12 cellular contexts compared by ENCODE assay signal in the genomic region with DNA sequence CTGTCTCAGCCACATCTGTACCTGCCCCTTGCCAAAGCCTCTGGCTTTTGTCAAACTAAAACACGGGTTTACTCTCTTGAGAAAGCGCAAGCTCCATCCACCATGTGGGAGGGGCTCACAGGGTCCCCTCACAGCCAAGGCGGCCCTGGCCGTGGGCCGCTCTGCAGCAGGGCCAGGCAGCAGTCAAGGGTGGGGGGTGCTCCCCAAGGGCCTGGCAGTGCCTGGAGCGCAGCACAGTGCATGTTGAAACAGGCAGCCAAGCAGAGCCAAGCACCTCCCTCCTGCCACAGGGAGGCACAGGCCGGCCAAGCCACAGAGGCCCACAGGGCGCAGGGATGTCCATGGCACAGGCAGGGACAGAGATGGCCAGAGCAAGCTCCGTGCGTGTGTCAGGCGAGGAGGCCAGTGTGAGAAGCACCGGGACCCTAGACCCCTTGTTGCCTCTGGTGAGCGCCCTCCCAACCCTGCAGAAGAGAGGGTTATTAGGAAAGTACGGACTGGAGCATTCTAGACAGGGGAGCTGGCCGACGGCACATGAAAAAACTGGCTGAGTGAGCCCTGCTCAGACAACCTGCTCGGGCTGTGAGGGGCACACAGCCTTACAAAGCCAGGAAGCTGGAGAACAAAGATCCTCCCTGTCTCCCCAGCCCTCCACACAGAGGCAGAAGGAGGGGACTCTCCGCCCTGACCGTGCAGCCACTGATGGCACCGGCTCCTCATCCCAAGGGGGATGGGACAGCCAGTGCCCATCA. TPM values are rescaled to one million over a fixed set of nuclear protein-coding genes. Genes with fewer than 3 reads are reported as not detected.
A peak's percentile ranks its signal among the peaks of the same experiment; 100 is the strongest.
DNase-seq lines count a peak whose midpoint lies in the region; TF ChIP-seq lines count a peak whose summit lies in the region.
"Had no signal": no experiment of that assay in that cellular context is flagged by ENCODE, and none has a peak within 500 bp of the region (broad histone marks: within the 10 kb centered on the region; RNA-seq: fewer than 3 reads in every experiment).

No MANE protein-coding gene starts in this region.

- in situ Hi-C loops in ACHN (cut with HindIII; ENCODE audit: low pct_ligation_motif_present, low pct_unique_long_range_greater_than_20kb, low sequenced_read_pairs) = no loop called here
- in situ Hi-C loops in KBM-7 (cut with MboI; ENCODE audit: low pct_unique_long_range_greater_than_20kb, low sequenced_read_pairs) = no loop called here

- POLR2A ChIA-PET in RWPE1 (lab: Yijun Ruan, JAX; ENCODE audit: low non-redundant PET) = no interaction called here

- peaks cover 16% of the 10 kb centered on the region for H3K4me1 Mint-ChIP-seq in nephron progenitor cell

- H3K36me3 Mint-ChIP-seq in nephron progenitor cell (ENCODE audit: low read depth) = peaks cover 2% of the 10 kb centered on the region
- H3K36me3 Mint-ChIP-seq: activated naive CD8-positive, alpha-beta T cell treated with anti-CD3 and anti-CD28 coated beads, Interleukin-2, amount 10 ng/mL, durations not matched to agents 7 days and 5 days; CD4-positive, CD25-positive, alpha-beta regulatory T cell had no signal

- H3K4me3 Mint-ChIP-seq in nephron progenitor cell = peak overlapping the region; percentile 58
- H3K4me3 Mint-ChIP-seq: activated naive CD8-positive, alpha-beta T cell treated with anti-CD3 and anti-CD28 coated beads, Interleukin-2, amount 10 ng/mL, durations not matched to agents 7 days and 5 days; CD4-positive, CD25-positive, alpha-beta regulatory T cell had no signal

- peak overlapping the region; percentile 51 for H3K27ac ChIP-seq in RWPE1

- no peaks in the 10 kb centered on the region for H3K9me3 Mint-ChIP-seq in nephron progenitor cell

- TF ChIP-seq CTCF in RWPE1 (conservative IDR thresholded peaks at IDR 0.05; ENCODE audit: low read depth) (no peak), fibroblast of villous mesenchyme (IDR thresholded peaks at IDR 0.05; ENCODE audit: insufficient read depth, low read depth, low read length) (no peak), nephron progenitor cell (IDR thresholded peaks at IDR 0.05) (no peak)

- no peak overlapping the region for H3K27ac Mint-ChIP-seq in nephron progenitor cell
- H3K27ac Mint-ChIP-seq: activated naive CD8-positive, alpha-beta T cell treated with anti-CD3 and anti-CD28 coated beads, Interleukin-2, amount 10 ng/mL, durations not matched to agents 7 days and 5 days had no signal

- DNase-seq in AG08395 (ENCODE audit: low spot score) = peak; percentile 82
- DNase-seq in RWPE1 (ENCODE audit: low spot score) = peak; percentile 46
- DNase-seq in fibroblast of villous mesenchyme (ENCODE audit: low read depth) = peak; percentile 32
- DNase-seq in nephron progenitor cell = peak; percentile 53
- DNase-seq in stimulated activated CD4-positive, alpha-beta T cell treated with anti-CD3 and anti-CD28 coated beads, Interleukin-15, amount 100 ng/mL, for 24 hours = no peak
- no peak for DNase-seq in ACHN
- DNase-seq in GF-D8 (lab: John Stamatoyannopoulos, UW) = no peak
- no peak for DNase-seq in KBM-7
- DNase-seq: activated naive CD8-positive, alpha-beta T cell treated with anti-CD3 and anti-CD28 coated beads, Interleukin-2, amount 10 ng/mL, durations not matched to agents 7 days and 5 days; CD4-positive, CD25-positive, alpha-beta regulatory T cell; NCI-H187 treated with DMSO at 0.1 percent for 48 hours had no signal

- CTCF ChIA-PET in RWPE1 (lab: Yijun Ruan, JAX) = interaction anchor here (1.4 kb wide), 1 partner anchor 16 kb away, joined by 4 read pairs; no protein-coding TSS in a partner anchor

- no peak overlapping the region for H3K4me3 ChIP-seq in fibroblast of villous mesenchyme (ENCODE audit: low read depth, low read length)
- H3K4me3 ChIP-seq: lung had no signal

- peaks cover 23% of the 10 kb centered on the region for H3K27me3 Mint-ChIP-seq in nephron progenitor cell (ENCODE audit: low read depth, poor library complexity)
- H3K27me3 Mint-ChIP-seq: activated naive CD8-positive, alpha-beta T cell treated with anti-CD3 and anti-CD28 coated beads, Interleukin-2, amount 10 ng/mL, durations not matched to agents 7 days and 5 days; CD4-positive, CD25-positive, alpha-beta regulatory T cell had no signal

RNA-seq across cellular contexts. Expression of a gene that starts 39.0 kb away (rescaled TPM):
- 0.86 and 2.3 TPM in 2 replicates for total RNA-seq in fibroblast of villous mesenchyme

Comparison
In these comparisons a context has a peak if more than half of its experiments do, and no peak if none do; other contexts are left out.
1. DNase-seq: peak in AG08395 (single experiment), RWPE1 (single experiment), fibroblast of villous mesenchyme (single experiment) and nephron progenitor cell (single experiment); none in stimulated activated CD4-positive, alpha-beta T cell treated with anti-CD3 and anti-CD28 coated beads, Interleukin-15, amount 100 ng/mL, for 24 hours (single experiment), ACHN (single experiment), GF-D8 (single experiment) and KBM-7 (single experiment).